In genomic region chr7:2978403-2978802, GRCh38 we compare ENCODE assay signal across 8 cellular contexts.
A peak's percentile ranks its signal among the peaks of the same experiment; 100 is the strongest.
DNase-seq lines count a peak whose midpoint lies in the region; ATAC-seq lines count a peak whose summit lies in the region.

No MANE protein-coding gene starts in this region.

- H3K9me3 ChIP-seq in effector memory CD4-positive, alpha-beta T cell (ENCODE audit: control insufficient read depth, low read length), result no peaks in the 10 kb centered on the region

- no peaks in the 10 kb centered on the region for H3K9me3 Mint-ChIP-seq in activated CD4-positive, alpha-beta T cell treated with anti-CD3 and anti-CD28 coated beads for 36 hours (ENCODE audit: low read depth)

- peak overlapping the region; percentile 5 for H3K4me3 ChIP-seq in effector memory CD4-positive, alpha-beta T cell (ENCODE audit: insufficient read depth, low read depth, low read length, poor library complexity, severe bottlenecking)

- DNase-seq in activated CD4-positive, alpha-beta T cell treated with anti-CD3 and anti-CD28 coated beads for 36 hours, result peak; percentile 98
- DNase-seq in effector memory CD4-positive, alpha-beta T cell, result peak; percentile 17 to 42 (median 39)
- peak; percentile 88 for DNase-seq in stimulated activated CD4-positive, alpha-beta T cell treated with anti-CD3 and anti-CD28 coated beads, Interleukin-12 subunit alpha, Interleukin-12 subunit beta, amount 100 ng/mL, for 4 hours
- no peak for DNase-seq in NCI-H774 (lab: John Stamatoyannopoulos, UW)
- no peak for DNase-seq in NCI-H345 treated with DMSO at 0.1 percent for 48 hours (lab: John Stamatoyannopoulos, UW; ENCODE audit: unreplicated experiment)
- DNase-seq in NCI-H2107 (lab: John Stamatoyannopoulos, UW), result no peak

- POLR2A ChIA-PET in activated CD4-positive, alpha-beta T cell treated with anti-CD3 and anti-CD28 coated beads for 36 hours (lab: Charles Lee), result interaction anchor here (0.8 to 1.3 kb wide), 2 partner anchors 14 to 30 kb away, joined by 3 to 4 read pairs; no protein-coding TSS in a partner anchor

- peaks cover 46% of the 10 kb centered on the region for H3K36me3 Mint-ChIP-seq in activated CD4-positive, alpha-beta T cell treated with anti-CD3 and anti-CD28 coated beads for 36 hours (ENCODE audit: low read depth)

- CTCF ChIA-PET in activated CD4-positive, alpha-beta T cell treated with anti-CD3 and anti-CD28 coated beads for 36 hours (lab: Charles Lee), result interaction anchor here (0.6 to 0.7 kb wide), 2 partner anchors 42 to 244 kb away, joined by 3 read pairs; no protein-coding TSS in a partner anchor

- H3K4me1 ChIP-seq in effector memory CD4-positive, alpha-beta T cell (ENCODE audit: control insufficient read depth, insufficient read depth, low read length, poor library complexity, severe bottlenecking), result peaks cover 30% of the 10 kb centered on the region

- H3K27me3 ChIP-seq in effector memory CD4-positive, alpha-beta T cell (replicated peaks; ENCODE audit: control insufficient read depth, insufficient read depth, low read length, poor library complexity, severe bottlenecking), result no peaks in the 10 kb centered on the region

- H3K27me3 Mint-ChIP-seq in activated CD4-positive, alpha-beta T cell treated with anti-CD3 and anti-CD28 coated beads for 36 hours, result no peaks in the 10 kb centered on the region

- peak overlapping the region; percentile 26 for H3K27ac ChIP-seq in effector memory CD4-positive, alpha-beta T cell (ENCODE audit: insufficient read depth, low read length, poor library complexity, severe bottlenecking)

- H3K27ac Mint-ChIP-seq in activated CD4-positive, alpha-beta T cell treated with anti-CD3 and anti-CD28 coated beads for 36 hours, result peak overlapping the region; percentile 94

- peak overlapping the region; percentile 74 for H3K4me3 Mint-ChIP-seq in activated CD4-positive, alpha-beta T cell treated with anti-CD3 and anti-CD28 coated beads for 36 hours

- peaks cover 75% of the 10 kb centered on the region for H3K4me1 Mint-ChIP-seq in activated CD4-positive, alpha-beta T cell treated with anti-CD3 and anti-CD28 coated beads for 36 hours

- intact Hi-C loops in activated CD4-positive, alpha-beta T cell treated with anti-CD3 and anti-CD28 coated beads for 36 hours (cut with DNase I, micrococcal nuclease), result loop anchor here (1.0 to 5.0 kb wide), 11 partner anchors 22 to 220 kb away; partner anchors contain the start of gene CARD11 (in 2 of the 2)

- H3K36me3 ChIP-seq in effector memory CD4-positive, alpha-beta T cell (ENCODE audit: control insufficient read depth, insufficient read depth, low read length), result peaks cover 23% of the 10 kb centered on the region

- ATAC-seq in GM19035 (IDR thresholded peaks at IDR 0.05; ENCODE audit: unreplicated experiment) (peak; percentile 83), HG03097 (IDR thresholded peaks at IDR 0.05; ENCODE audit: low FRiP score, unreplicated experiment) (peak; percentile 73)
- ATAC-seq in activated CD4-positive, alpha-beta T cell treated with anti-CD3 and anti-CD28 coated beads for 36 hours, result peak; percentile 91

Comparison
In these comparisons a context has a peak if more than half of its experiments do, and no peak if none do; other contexts are left out.
1. DNase-seq: peak in activated CD4-positive, alpha-beta T cell treated with anti-CD3 and anti-CD28 coated beads for 36 hours (single experiment), effector memory CD4-positive, alpha-beta T cell (3 of 3) and stimulated activated CD4-positive, alpha-beta T cell treated with anti-CD3 and anti-CD28 coated beads, Interleukin-12 subunit alpha, Interleukin-12 subunit beta, amount 100 ng/mL, for 4 hours (single experiment); none in NCI-H774 (single experiment), NCI-H345 treated with DMSO at 0.1 percent for 48 hours (single experiment) and NCI-H2107 (single experiment).
2. Peak in every context shown above with its lines, with median percentiles within 50 percentile points of each other: ATAC-seq.